ENCODE assay signal across 1 cellular context in the genomic region with DNA sequence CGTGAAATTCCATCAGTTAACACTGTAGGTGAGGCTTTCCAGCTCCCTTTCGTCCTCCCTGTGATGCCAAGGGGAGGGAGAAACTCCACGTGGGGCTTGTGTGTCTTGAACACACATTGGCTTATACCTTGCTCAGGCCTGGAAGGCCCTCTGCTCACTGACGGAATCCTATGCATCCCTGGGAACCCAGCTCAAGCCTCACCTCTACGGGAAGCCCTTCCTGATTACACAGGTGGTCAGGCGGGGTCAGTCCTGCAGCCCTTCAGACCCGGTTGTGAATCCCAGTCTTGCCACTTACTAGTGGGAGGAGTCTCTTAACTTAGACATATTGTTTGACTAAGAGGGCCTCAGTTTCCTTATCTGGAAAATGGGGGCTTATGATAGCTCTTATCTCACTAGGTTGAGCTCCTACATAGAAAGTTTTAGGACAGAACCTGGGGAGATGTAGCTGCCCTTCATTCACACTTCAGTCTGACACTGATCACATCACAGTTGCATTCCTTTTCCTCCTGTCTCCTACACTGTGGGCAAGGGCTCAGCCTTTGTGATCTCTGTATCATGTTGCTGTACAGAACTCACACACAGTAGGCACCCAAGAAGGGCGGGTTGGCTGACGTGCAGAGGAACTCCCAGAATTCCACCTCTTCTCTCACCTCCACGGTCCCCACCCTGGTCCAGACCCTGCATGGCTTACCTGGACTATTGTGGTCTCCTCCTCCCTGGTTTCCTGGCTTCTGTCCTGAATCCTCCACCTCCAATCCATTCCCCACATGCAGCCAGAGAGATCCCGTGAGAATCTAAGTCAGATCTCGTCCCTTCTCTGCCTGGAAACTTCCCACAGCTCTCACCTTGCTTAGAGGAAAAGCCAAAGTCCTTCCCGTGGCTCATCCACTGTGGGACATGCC.
A peak's percentile ranks its signal among the peaks of the same experiment; 100 is the strongest.
TF ChIP-seq lines count a peak whose summit lies in the region.

No MANE protein-coding gene starts in this region.

TF ChIP-seq in HepG2, 621 proteins besides CTCF, POLR2A, EP300 and RAD21 (continued from another document):
- TF ChIP-seq, protein P1, sequence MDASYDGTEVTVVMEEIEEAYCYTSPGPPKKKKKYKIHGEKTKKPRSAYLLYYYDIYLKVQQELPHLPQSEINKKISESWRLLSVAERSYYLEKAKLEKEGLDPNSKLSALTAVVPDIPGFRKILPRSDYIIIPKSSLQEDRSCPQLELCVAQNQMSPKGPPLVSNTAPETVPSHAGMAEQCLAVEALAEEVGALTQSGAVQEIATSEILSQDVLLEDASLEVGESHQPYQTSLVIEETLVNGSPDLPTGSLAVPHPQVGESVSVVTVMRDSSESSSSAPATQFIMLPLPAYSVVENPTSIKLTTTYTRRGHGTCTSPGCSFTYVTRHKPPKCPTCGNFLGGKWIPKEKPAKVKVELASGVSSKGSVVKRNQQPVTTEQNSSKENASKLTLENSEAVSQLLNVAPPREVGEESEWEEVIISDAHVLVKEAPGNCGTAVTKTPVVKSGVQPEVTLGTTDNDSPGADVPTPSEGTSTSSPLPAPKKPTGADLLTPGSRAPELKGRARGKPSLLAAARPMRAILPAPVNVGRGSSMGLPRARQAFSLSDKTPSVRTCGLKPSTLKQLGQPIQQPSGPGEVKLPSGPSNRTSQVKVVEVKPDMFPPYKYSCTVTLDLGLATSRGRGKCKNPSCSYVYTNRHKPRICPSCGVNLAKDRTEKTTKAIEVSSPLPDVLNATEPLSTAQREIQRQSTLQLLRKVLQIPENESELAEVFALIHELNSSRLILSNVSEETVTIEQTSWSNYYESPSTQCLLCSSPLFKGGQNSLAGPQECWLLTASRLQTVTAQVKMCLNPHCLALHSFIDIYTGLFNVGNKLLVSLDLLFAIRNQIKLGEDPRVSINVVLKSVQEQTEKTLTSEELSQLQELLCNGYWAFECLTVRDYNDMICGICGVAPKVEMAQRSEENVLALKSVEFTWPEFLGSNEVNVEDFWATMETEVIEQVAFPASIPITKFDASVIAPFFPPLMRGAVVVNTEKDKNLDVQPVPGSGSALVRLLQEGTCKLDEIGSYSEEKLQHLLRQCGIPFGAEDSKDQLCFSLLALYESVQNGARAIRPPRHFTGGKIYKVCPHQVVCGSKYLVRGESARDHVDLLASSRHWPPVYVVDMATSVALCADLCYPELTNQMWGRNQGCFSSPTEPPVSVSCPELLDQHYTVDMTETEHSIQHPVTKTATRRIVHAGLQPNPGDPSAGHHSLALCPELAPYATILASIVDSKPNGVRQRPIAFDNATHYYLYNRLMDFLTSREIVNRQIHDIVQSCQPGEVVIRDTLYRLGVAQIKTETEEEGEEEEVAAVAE (CRISPR knock-in tag; IDR thresholded peaks at IDR 0.05; ENCODE audit: borderline replicate concordance) = peak; percentile 17; the same call in 1 of the 2 replicates
- TF ChIP-seq FOSL2 (CRISPR knock-in tag; IDR thresholded peaks at IDR 0.05) (0 out of 2 replicates have a peak, but pooled peaks have one; percentile 4), MAFK (conservative IDR thresholded peaks at IDR 0.05 in 1 of 2, IDR thresholded peaks at IDR 0.05 in 1 of 2; ENCODE audit: low read length in 2 of 2) (no peak), MTF2 (CRISPR knock-in tag; IDR thresholded peaks at IDR 0.05; ENCODE audit: borderline replicate concordance) (0 out of 2 replicates have a peak, but pooled peaks have one; percentile 28), GABPB1 (CRISPR knock-in tag; IDR thresholded peaks at IDR 0.05) (0 out of 2 replicates have a peak, but pooled peaks have one; percentile 13), POGZ (CRISPR knock-in tag; IDR thresholded peaks at IDR 0.05) (no peak), ZBTB7A (CRISPR knock-in tag; IDR thresholded peaks at IDR 0.05) (no peak; the same call in 1 of the 2 replicates), CEBPB (IDR thresholded peaks at IDR 0.05; ENCODE audit: borderline replicate concordance, low read depth, low read length) (no peak), NFE2 (CRISPR knock-in tag; IDR thresholded peaks at IDR 0.05) (0 out of 2 replicates have a peak, but pooled peaks have one; percentile 1), ZNF605 (CRISPR knock-in tag; IDR thresholded peaks at IDR 0.05) (0 out of 2 replicates have a peak, but pooled peaks have one; percentile 10), XBP1 (CRISPR knock-in tag; IDR thresholded peaks at IDR 0.05) (no peak), ZNF615 (CRISPR knock-in tag; IDR thresholded peaks at IDR 0.05; ENCODE audit: borderline replicate concordance) (no peak), NCOA1 (CRISPR knock-in tag; IDR thresholded peaks at IDR 0.05) (0 out of 2 replicates have a peak, but pooled peaks have one; percentile 52), TEAD2 (CRISPR knock-in tag; IDR thresholded peaks at IDR 0.05) (peak; percentile 42; the same call in 1 of the 2 replicates), STAG1 (CRISPR knock-in tag; IDR thresholded peaks at IDR 0.05) (no peak), ZBTB20 (CRISPR knock-in tag; IDR thresholded peaks at IDR 0.05; ENCODE audit: borderline replicate concordance, low read depth) (no peak), DZIP1 (CRISPR knock-in tag; IDR thresholded peaks at IDR 0.05) (no peak), TGIF2 (CRISPR knock-in tag; IDR thresholded peaks at IDR 0.05) (no peak), ZNF629 (CRISPR knock-in tag; conservative IDR thresholded peaks at IDR 0.05) (peak; percentile 92), SIX4 (CRISPR knock-in tag; IDR thresholded peaks at IDR 0.05) (0 out of 2 replicates have a peak, but pooled peaks have one; percentile 6), ZNF737 (CRISPR knock-in tag; IDR thresholded peaks at IDR 0.05; ENCODE audit: borderline replicate concordance) (no peak), ZNF253 (CRISPR knock-in tag; IDR thresholded peaks at IDR 0.05; ENCODE audit: borderline replicate concordance) (peak; percentile 70; the same call in 1 of the 2 replicates), ZNF597 (CRISPR knock-in tag; IDR thresholded peaks at IDR 0.05) (no peak), CHD2 (IDR thresholded peaks at IDR 0.05; ENCODE audit: low read depth, low read length) (peak; percentile 82), ARHGAP35 (CRISPR knock-in tag; IDR thresholded peaks at IDR 0.05; ENCODE audit: borderline replicate concordance) (0 out of 2 replicates have a peak, but pooled peaks have one; percentile 34), REXO4 (CRISPR knock-in tag; IDR thresholded peaks at IDR 0.05; ENCODE audit: borderline replicate concordance) (no peak), PAWR (CRISPR knock-in tag; IDR thresholded peaks at IDR 0.05; ENCODE audit: borderline replicate concordance) (no peak)
- TF ChIP-seq, protein P2, sequence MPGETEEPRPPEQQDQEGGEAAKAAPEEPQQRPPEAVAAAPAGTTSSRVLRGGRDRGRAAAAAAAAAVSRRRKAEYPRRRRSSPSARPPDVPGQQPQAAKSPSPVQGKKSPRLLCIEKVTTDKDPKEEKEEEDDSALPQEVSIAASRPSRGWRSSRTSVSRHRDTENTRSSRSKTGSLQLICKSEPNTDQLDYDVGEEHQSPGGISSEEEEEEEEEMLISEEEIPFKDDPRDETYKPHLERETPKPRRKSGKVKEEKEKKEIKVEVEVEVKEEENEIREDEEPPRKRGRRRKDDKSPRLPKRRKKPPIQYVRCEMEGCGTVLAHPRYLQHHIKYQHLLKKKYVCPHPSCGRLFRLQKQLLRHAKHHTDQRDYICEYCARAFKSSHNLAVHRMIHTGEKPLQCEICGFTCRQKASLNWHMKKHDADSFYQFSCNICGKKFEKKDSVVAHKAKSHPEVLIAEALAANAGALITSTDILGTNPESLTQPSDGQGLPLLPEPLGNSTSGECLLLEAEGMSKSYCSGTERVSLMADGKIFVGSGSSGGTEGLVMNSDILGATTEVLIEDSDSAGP (CRISPR knock-in tag; IDR thresholded peaks at IDR 0.05; ENCODE audit: borderline replicate concordance) = no peak
- TF ChIP-seq, protein P3, sequence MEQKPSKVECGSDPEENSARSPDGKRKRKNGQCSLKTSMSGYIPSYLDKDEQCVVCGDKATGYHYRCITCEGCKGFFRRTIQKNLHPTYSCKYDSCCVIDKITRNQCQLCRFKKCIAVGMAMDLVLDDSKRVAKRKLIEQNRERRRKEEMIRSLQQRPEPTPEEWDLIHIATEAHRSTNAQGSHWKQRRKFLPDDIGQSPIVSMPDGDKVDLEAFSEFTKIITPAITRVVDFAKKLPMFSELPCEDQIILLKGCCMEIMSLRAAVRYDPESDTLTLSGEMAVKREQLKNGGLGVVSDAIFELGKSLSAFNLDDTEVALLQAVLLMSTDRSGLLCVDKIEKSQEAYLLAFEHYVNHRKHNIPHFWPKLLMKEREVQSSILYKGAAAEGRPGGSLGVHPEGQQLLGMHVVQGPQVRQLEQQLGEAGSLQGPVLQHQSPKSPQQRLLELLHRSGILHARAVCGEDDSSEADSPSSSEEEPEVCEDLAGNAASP (CRISPR knock-in tag; IDR thresholded peaks at IDR 0.05; ENCODE audit: borderline replicate concordance) = 0 out of 2 replicates have a peak, but pooled peaks have one; percentile 10
TF ChIP-seq in HepG2: peak in this region for 34.
